ENCODE assay signal across 1 cellular context in genomic region chr20:11193241-11193640, GRCh38.
TF ChIP-seq lines count a peak whose summit lies in the region.

No MANE protein-coding gene starts in this region.

TF ChIP-seq in GM23338, 12 proteins besides CTCF, POLR2A, EP300 and RAD21 (continued from another document):
- TF ChIP-seq ZNF462 (CRISPR knock-in tag; IDR thresholded peaks at IDR 0.05) = no peak
- TF ChIP-seq ZNF114 (CRISPR knock-in tag; IDR thresholded peaks at IDR 0.05) = no peak
- no peak for TF ChIP-seq NANOG (IDR thresholded peaks at IDR 0.05; ENCODE audit: borderline replicate concordance)
- no peak for TF ChIP-seq REST (IDR thresholded peaks at IDR 0.05; ENCODE audit: unreplicated experiment)
- no peak for TF ChIP-seq POLR2AphosphoS5 (IDR thresholded peaks at IDR 0.05; ENCODE audit: low read depth)
- TF ChIP-seq CREB1 (CRISPR knock-in tag; IDR thresholded peaks at IDR 0.05; ENCODE audit: low read depth) = no peak
- no peak for TF ChIP-seq ZNF331 (CRISPR knock-in tag; IDR thresholded peaks at IDR 0.05; ENCODE audit: low read depth)
- TF ChIP-seq STAT1 (IDR thresholded peaks at IDR 0.05; ENCODE audit: unreplicated experiment) = no peak
